Comparison of ENCODE assay signal across 8 cellular contexts in genomic region chr7:4753610-4754432, GRCh38. TPM values are rescaled to one million over a fixed set of nuclear protein-coding genes. Genes with fewer than 3 reads are reported as not detected.
DNase-seq lines count a peak whose midpoint lies in the region; ATAC-seq and TF ChIP-seq lines count a peak whose summit lies in the region.

No MANE protein-coding gene starts in this region.

- no peaks in the 10 kb centered on the region for H3K9me3 Mint-ChIP-seq in endothelial cell (ENCODE audit: unreplicated experiment)

- H3K36me3 Mint-ChIP-seq in endothelial cell (ENCODE audit: low read depth, unreplicated experiment) = peaks cover 27% of the 10 kb centered on the region

- no peak for DNase-seq in AG09319 (ENCODE audit: extremely low read depth, low read depth)
- peak; percentile 77 for DNase-seq in NCI-H748 (lab: John Stamatoyannopoulos, UW; ENCODE audit: unreplicated experiment)
- peak; percentile 66 for DNase-seq in activated CD8-positive, alpha-beta memory T cell treated with anti-CD3 and anti-CD28 coated beads, Interleukin-2, amount 50 U/mL, for 1 hour (ENCODE audit: extremely low read depth)
- DNase-seq in endothelial cell (ENCODE audit: low spot score) = peak; percentile 82
- DNase-seq in myocyte (ENCODE audit: low read depth) = peak; percentile 54
- peak; percentile 67 to 68 for DNase-seq in stimulated activated CD8-positive, alpha-beta memory T cell treated with anti-CD3 and anti-CD28 coated beads, Interleukin-7, amount 100 ng/mL, for 4 hours (ENCODE audit: low read depth in 2 of 2)

- TF ChIP-seq CTCF in AG09319 (IDR thresholded peaks at IDR 0.05; ENCODE audit: low read depth, low read length) (peak; percentile 91), endothelial cell (IDR thresholded peaks at IDR 0.05; ENCODE audit: unreplicated experiment) (peak; percentile 90)

- ATAC-seq in GM18873 (IDR thresholded peaks at IDR 0.05; ENCODE audit: low FRiP score, unreplicated experiment) = peak; percentile 80
- peak; percentile 87 for ATAC-seq in HG03103 (IDR thresholded peaks at IDR 0.05; ENCODE audit: low read depth, unreplicated experiment)

- H3K27me3 Mint-ChIP-seq in endothelial cell (ENCODE audit: unreplicated experiment) = peaks cover 16% of the 10 kb centered on the region

- peak overlapping the region; percentile 57 for H3K27ac Mint-ChIP-seq in endothelial cell (ENCODE audit: unreplicated experiment)

- H3K4me3 Mint-ChIP-seq in endothelial cell (ENCODE audit: unreplicated experiment) = no peak overlapping the region

- peaks cover 14% of the 10 kb centered on the region for H3K4me1 Mint-ChIP-seq in endothelial cell (ENCODE audit: unreplicated experiment)

RNA-seq across cellular contexts. Expression of gene AP5Z1, which starts 21.6 kb away (rescaled TPM):
- total RNA-seq in endothelial cell (ENCODE audit: unreplicated experiment) = 88.6 TPM
- total RNA-seq in myocyte = 37.2 and 41.8 TPM in 2 replicates
- 39.5 TPM for polyA plus RNA-seq in myocyte (2012)
